ENCODE assay signal across 24 cellular contexts in genomic region chr10:42646214-42646613, GRCh38. TPM values are rescaled to one million over a fixed set of nuclear protein-coding genes. Genes with fewer than 3 reads are reported as not detected.
DNase-seq lines count a peak whose midpoint lies in the region; ATAC-seq, FAIRE-seq and TF ChIP-seq lines count a peak whose summit lies in the region.
"Had no signal": no experiment of that assay in that cellular context is flagged by ENCODE, and none has a peak within 500 bp of the region (broad histone marks: within the 10 kb centered on the region; RNA-seq: fewer than 3 reads in every experiment).

No MANE protein-coding gene starts in this region.

- FAIRE-seq in K562 (lab: Jason Lieb, UNC): no peak
- FAIRE-seq: H54, HepG2 had no signal

- ATAC-seq in K562 (peak; percentile 37), HG03442 (IDR thresholded peaks at IDR 0.05; ENCODE audit: unreplicated experiment) (no peak), SK-N-SH treated with all-trans-retinoic acid at 6 μM for 48 hours (no peak)
- ATAC-seq: HepG2 had no signal

- no peaks in the 10 kb centered on the region for H3K27me3 Mint-ChIP-seq in MCF 10A (ENCODE audit: insufficient read depth, unreplicated experiment)

- no peaks in the 10 kb centered on the region for H3K9me3 ChIP-seq in breast epithelium
- H3K9me3 ChIP-seq in K562 (replicated peaks; ENCODE audit: control insufficient read depth, insufficient read depth, low read depth, low read length): 0 out of 2 replicates have a peak, but pooled peaks cover 2% of the 10 kb centered on the region
- H3K9me3 ChIP-seq in mucosa of stomach (ENCODE audit: control insufficient read depth, low read length): no peaks in the 10 kb centered on the region
- H3K9me3 ChIP-seq: BLaER1 had no signal

- intact Hi-C loops in breast epithelium (cut with DNase I; ENCODE audit: low total_unique reads): no loop called here
- intact Hi-C loops in MCF 10A (cut with micrococcal nuclease): no loop called here
- intact Hi-C loops in K562 (cut with micrococcal nuclease): loop anchor here (5.0 to 10.0 kb wide), 5 partner anchors 36 to 769 kb away; no protein-coding TSS in a partner anchor

- POLR2A ChIA-PET in MCF 10A (lab: Yijun Ruan, JAX) (interaction anchor here (1.0 to 3.2 kb wide), 2 partner anchors 9 to 137 kb away, joined by 4 to 10 read pairs; partner anchors contain the start of gene BMS1), K562 (lab: Yijun Ruan, JAX) (interaction anchor here (0.7 to 1.8 kb wide), 3 partner anchors 8 to 329 kb away, joined by 3 to 8 read pairs (median 4); no protein-coding TSS in a partner anchor)

- H3K27ac ChIP-seq in breast epithelium (peak overlapping the region; percentile 50 to 71), K562 (ENCODE audit: extremely low read depth, low read depth, low read length) (peak overlapping the region; percentile 90)
- H3K27ac ChIP-seq: 22Rv1, BLaER1, HL-60 had no signal

- WGBS in K562 (ENCODE audit: insufficient coverage, low coverage, missing lambda C conversion rate): 24% methylated on average over 4 of the region's 4 CpGs

- no peaks in the 10 kb centered on the region for H3K9me3 Mint-ChIP-seq in MCF 10A (ENCODE audit: unreplicated experiment)
- H3K9me3 Mint-ChIP-seq: CD4-positive, alpha-beta memory T cell had no signal

- no peaks in the 10 kb centered on the region; the same call in 2 of the 3 replicates for H3K79me2 ChIP-seq in K562 (ENCODE audit: control insufficient read depth, insufficient read depth, low read length)

- TF ChIP-seq CTCF in breast epithelium (IDR thresholded peaks at IDR 0.05): no peak
- no peak for TF ChIP-seq CTCF in MCF 10A (IDR thresholded peaks at IDR 0.05; ENCODE audit: unreplicated experiment)
- no peak for TF ChIP-seq CTCF in K562 (IDR thresholded peaks at IDR 0.05 in 2 of 3, conservative IDR thresholded peaks at IDR 0.05 in 1 of 3; ENCODE audit: insufficient read depth in 2 of 3, low read depth in 1 of 3, low read length in 3 of 3)

- DNase-seq in breast epithelium (ENCODE audit: low spot score in 2 of 2) (no peak), MCF 10A (ENCODE audit: unreplicated experiment) (no peak), K562 (ENCODE audit: extremely low read depth in 1 of 4, low spot score in 3 of 4) (peak in 1 of 4 experiments; percentile 15), UCSD-AML1 (lab: John Stamatoyannopoulos, UW; ENCODE audit: unreplicated experiment) (no peak)
- DNase-seq in stimulated activated CD4-positive, alpha-beta T cell treated with anti-CD3 and anti-CD28 coated beads, Interleukin-2, amount 100 ng/mL, for 24 hours: no peak
- DNase-seq: ACHN; CD4-positive, alpha-beta memory T cell; EL; GF-D8; KBM-7; NCI-H1694; NCI-H2081; NCI-H2171 treated with DMSO at 0.1 percent for 48 hours; NCI-H446; SHP77; SW 1271 had no signal

- H3K4me3 ChIP-seq in breast epithelium: no peak overlapping the region
- H3K4me3 ChIP-seq in K562: no peak overlapping the region
- H3K4me3 ChIP-seq in mucosa of stomach (ENCODE audit: low read length): peak overlapping the region; percentile 1
- H3K4me3 ChIP-seq: BLaER1 had no signal

- H3K4me1 ChIP-seq in breast epithelium (no peaks in the 10 kb centered on the region), K562 (replicated peaks in 1 of 2; ENCODE audit: control insufficient read depth in 2 of 2, insufficient read depth in 2 of 2, low read length in 2 of 2) (peaks cover 29 to 51% of the 10 kb centered on the region in 2 experiments), mucosa of stomach (ENCODE audit: control insufficient read depth, insufficient read depth, low read length) (peaks cover 37% of the 10 kb centered on the region)

- H3K9ac ChIP-seq in K562 (ENCODE audit: insufficient read depth in 1 of 2, low read depth in 2 of 2, low read length in 2 of 2): peak overlapping the region; percentile 62 to 76; a peak in 3 of 4 replicates
- no peak overlapping the region for H3K9ac ChIP-seq in mucosa of stomach (ENCODE audit: low read length)
- H3K9ac ChIP-seq: BLaER1 had no signal

- no peak for TF ChIP-seq RAD21 in K562 (CRISPR knock-in tag; conservative IDR thresholded peaks at IDR 0.05 in 1 of 2, IDR thresholded peaks at IDR 0.05 in 1 of 2)

- no peaks in the 10 kb centered on the region for H3K36me3 Mint-ChIP-seq in MCF 10A (ENCODE audit: insufficient read depth, unreplicated experiment)

- in situ Hi-C loops in K562 (cut with MboI): no loop called here

- no peak overlapping the region for H3K27ac Mint-ChIP-seq in MCF 10A (ENCODE audit: low read depth, unreplicated experiment)
- H3K27ac Mint-ChIP-seq: CD4-positive, alpha-beta memory T cell had no signal

- H4K20me1 ChIP-seq in K562 (replicated peaks; ENCODE audit: control insufficient read depth, insufficient read depth, low read length): no peaks in the 10 kb centered on the region
- H4K20me1 ChIP-seq: BLaER1 had no signal

- BruUV-seq in MCF 10A (replicated peaks; lab: Mats Ljungman, UMichigan) (no TSS peak), K562 (replicated peaks; lab: Mats Ljungman, UMichigan) (no TSS peak)

- H2AFZ ChIP-seq in K562 (ENCODE audit: low read depth, low read length): peak overlapping the region; percentile 79

- no peak overlapping the region for H3K4me3 Mint-ChIP-seq in MCF 10A (ENCODE audit: unreplicated experiment)
- H3K4me3 Mint-ChIP-seq: CD4-positive, alpha-beta memory T cell had no signal

- peaks cover 7% of the 10 kb centered on the region for H3K4me1 Mint-ChIP-seq in MCF 10A (ENCODE audit: insufficient read depth, unreplicated experiment)

- H3K9me1 ChIP-seq in K562 (ENCODE audit: control insufficient read depth, insufficient read depth, low read length): no peaks in the 10 kb centered on the region

- H3K27me3 ChIP-seq in breast epithelium: no peaks in the 10 kb centered on the region
- H3K27me3 ChIP-seq in K562 (ENCODE audit: control insufficient read depth in 2 of 2, insufficient read depth in 2 of 2, low read length in 2 of 2): no peaks in the 10 kb centered on the region
- H3K27me3 ChIP-seq in mucosa of stomach (ENCODE audit: control insufficient read depth, insufficient read depth, low read length): no peaks in the 10 kb centered on the region
- H3K27me3 ChIP-seq: BLaER1 had no signal

- CTCF ChIA-PET in MCF 10A (lab: Yijun Ruan, JAX) (no interaction called here), K562 (lab: Yijun Ruan, JAX; ENCODE audit: low intra/inter-chr PET ratio) (no interaction called here)

- TF ChIP-seq POLR2A in breast epithelium (IDR thresholded peaks at IDR 0.05): no peak
- no peak for TF ChIP-seq POLR2A in K562 (conservative IDR thresholded peaks at IDR 0.05)

- TF ChIP-seq EP300 in K562 (IDR thresholded peaks at IDR 0.05; ENCODE audit: low read length): no peak

- no peaks in the 10 kb centered on the region for H3K36me3 ChIP-seq in breast epithelium
- H3K36me3 ChIP-seq in K562 (ENCODE audit: control insufficient read depth, insufficient read depth, low read length): no peaks in the 10 kb centered on the region
- H3K36me3 ChIP-seq in mucosa of stomach (ENCODE audit: control insufficient read depth, insufficient read depth, low read length): no peaks in the 10 kb centered on the region
- H3K36me3 ChIP-seq: BLaER1 had no signal

- peak overlapping the region; percentile 76 for H3K4me2 ChIP-seq in K562 (ENCODE audit: insufficient read depth, low read length)
- H3K4me2 ChIP-seq: BLaER1 had no signal

TF ChIP-seq in K562, 482 proteins besides CTCF, POLR2A, EP300 and RAD21 (continues in another document):
- TF ChIP-seq LCOR (CRISPR knock-in tag; IDR thresholded peaks at IDR 0.05) (no peak), HDAC8 (tag; IDR thresholded peaks at IDR 0.05) (no peak), ID3 (CRISPR knock-in tag; IDR thresholded peaks at IDR 0.05) (no peak), ID3 (tag; IDR thresholded peaks at IDR 0.05) (peak; percentile 46; the same call in 1 of the 2 replicates), JUND (IDR thresholded peaks at IDR 0.05; ENCODE audit: borderline replicate concordance, low read depth, low read length) (no peak), JUND (tag; IDR thresholded peaks at IDR 0.05; ENCODE audit: borderline replicate concordance, low read depth, low read length) (no peak)

TF ChIP-seq in SK-N-SH treated with all-trans-retinoic acid at 6 μM for 48 hours, 23 proteins besides CTCF, POLR2A, EP300 and RAD21 (continues in another document):
- TF ChIP-seq ESRRG (CRISPR knock-in tag; IDR thresholded peaks at IDR 0.05) (no peak), ISL1 (CRISPR knock-in tag; IDR thresholded peaks at IDR 0.05) (no peak), ZNF70 (CRISPR knock-in tag; IDR thresholded peaks at IDR 0.05) (no peak), PPARA (CRISPR knock-in tag; IDR thresholded peaks at IDR 0.05; ENCODE audit: borderline replicate concordance) (no peak), CSRNP3 (CRISPR knock-in tag; IDR thresholded peaks at IDR 0.05) (no peak)

RNA-seq across cellular contexts. Expression of gene ZNF33B, which starts 7.8 kb away (rescaled TPM):
- total RNA-seq in breast epithelium (10 to 100 TPM; 13.8 to 61.8 (median 27.2) TPM), MCF 10A (2022) (14.6 and 18.7 TPM in 2 replicates), K562 (2014; rRNA removed) (6.9 and 9.7 TPM in 2 replicates), K562 (2014; rRNA removed; fragmentation: Illumina TruSeq; extraction: Trizol) (23.9 and 32.4 TPM in 2 replicates), K562 (2015; rRNA removed; fragmentation: Illumina TruSeq; extraction: Trizol) (17.0 and 18.3 TPM in 2 replicates), K562 (2021) (13.9 and 15.4 TPM in 2 replicates)
- 23.4 and 28.6 TPM in 2 replicates for total RNA-seq in K562 (2011; cell fraction: chromatin; rRNA removed; ENCODE audit: low replicate concordance)
- 9.3 and 9.8 TPM in 2 replicates for total RNA-seq in K562 (2011; cell fraction: nucleolus; rRNA removed)
- 11.1 and 13.1 TPM in 2 replicates for total RNA-seq in K562 (2011; cell fraction: nucleoplasm; rRNA removed)
- polyA plus RNA-seq in K562 (2011; rRNA removed) (16.8 and 17.7 TPM in 2 replicates), K562 (2014; fragmentation: Illumina TruSeq; extraction: Trizol) (14.8 and 16.9 TPM in 2 replicates), K562 (2014; fragmentation: Nextera tagmentation; extraction: Ambion mirVana) (10 to 100 TPM in 1 of 2 experiments, 1 to 10 TPM in 1; 9.8 to 13.1 TPM), K562 (2014; rRNA removed) (12.7 and 14.0 TPM in 2 replicates)
- 2.4 and 8.5 TPM in 2 replicates for polyA plus RNA-seq in K562 (2011; cell fraction: cytosol; rRNA removed)
- polyA plus RNA-seq in K562 (2011; cell fraction: nucleus; rRNA removed): 10.7 and 20.6 TPM in 2 replicates
- 8.7 and 20.1 TPM in 2 replicates for polyA plus RNA-seq in K562 (2012)
- 23.5 and 37.2 TPM in 2 replicates for polyA minus RNA-seq in K562 (2011; rRNA and poly(A)+ RNA removed)
- 8.6 and 12.9 TPM in 2 replicates for polyA minus RNA-seq in K562 (2011; cell fraction: cytosol; rRNA and poly(A)+ RNA removed)
- 7.9 and 18.4 TPM in 2 replicates for polyA minus RNA-seq in K562 (2011; cell fraction: nucleus; rRNA and poly(A)+ RNA removed)
